Comparison of ENCODE assay signal across 8 cellular contexts in genomic region chr1:41890841-41891311, GRCh38. TPM values are rescaled to one million over a fixed set of nuclear protein-coding genes. Genes with fewer than 3 reads are reported as not detected.
A peak's percentile ranks its signal among the peaks of the same experiment; 100 is the strongest.
DNase-seq lines count a peak whose midpoint lies in the region; ATAC-seq and TF ChIP-seq lines count a peak whose summit lies in the region.

No MANE protein-coding gene starts in this region.

- no peak for TF ChIP-seq CTCF in BE2C (IDR thresholded peaks at IDR 0.05; ENCODE audit: low read depth, low read length)

- no peaks in the 10 kb centered on the region for H3K9me3 Mint-ChIP-seq in dendritic cell treated with granulocyte-macrophage colony-stimulating factor and Interleukin-4, amounts not matched to agents 40 ng/mL and 50 ng/mL, for 4 days

- ATAC-seq in GM21786 (IDR thresholded peaks at IDR 0.05; ENCODE audit: unreplicated experiment) = no peak
- ATAC-seq in HG03442 (IDR thresholded peaks at IDR 0.05; ENCODE audit: unreplicated experiment) = no peak
- no peak for ATAC-seq in GM21423 (IDR thresholded peaks at IDR 0.05; ENCODE audit: unreplicated experiment)

- no peaks in the 10 kb centered on the region for H3K36me3 ChIP-seq in BE2C

- H3K4me3 Mint-ChIP-seq in dendritic cell treated with granulocyte-macrophage colony-stimulating factor and Interleukin-4, amounts not matched to agents 40 ng/mL and 50 ng/mL, for 4 days = no peak overlapping the region

- H3K4me3 ChIP-seq in BE2C (ENCODE audit: low read depth, low read length) = no peak overlapping the region

- no peaks in the 10 kb centered on the region for H3K9me3 ChIP-seq in BE2C

- H3K36me3 Mint-ChIP-seq in dendritic cell treated with granulocyte-macrophage colony-stimulating factor and Interleukin-4, amounts not matched to agents 40 ng/mL and 50 ng/mL, for 4 days (ENCODE audit: low read depth) = no peaks in the 10 kb centered on the region

- intact Hi-C loops in dendritic cell treated with granulocyte-macrophage colony-stimulating factor and Interleukin-4, amounts not matched to agents 40 ng/mL and 50 ng/mL, for 4 days (cut with micrococcal nuclease) = no loop called here

- DNase-seq in BE2C (peak; percentile 14), NCI-H2227 (lab: John Stamatoyannopoulos, UW; ENCODE audit: unreplicated experiment) (peak; percentile 42), myocyte (ENCODE audit: low read depth) (peak; percentile 87), epidermal melanocyte (ENCODE audit: insufficient read length, low spot score) (no peak)

- H3K4me1 Mint-ChIP-seq in dendritic cell treated with granulocyte-macrophage colony-stimulating factor and Interleukin-4, amounts not matched to agents 40 ng/mL and 50 ng/mL, for 4 days (ENCODE audit: low read depth) = peaks cover 29% of the 10 kb centered on the region

- H3K27me3 ChIP-seq in BE2C = no peaks in the 10 kb centered on the region

- H3K27me3 Mint-ChIP-seq in dendritic cell treated with granulocyte-macrophage colony-stimulating factor and Interleukin-4, amounts not matched to agents 40 ng/mL and 50 ng/mL, for 4 days = no peaks in the 10 kb centered on the region

- peak overlapping the region; percentile 75 for H3K27ac Mint-ChIP-seq in dendritic cell treated with granulocyte-macrophage colony-stimulating factor and Interleukin-4, amounts not matched to agents 40 ng/mL and 50 ng/mL, for 4 days

- H3K4me1 ChIP-seq in BE2C = no peaks in the 10 kb centered on the region

RNA-seq across cellular contexts. Expression of gene HIVEP3, which starts 27.8 kb away (rescaled TPM):
- polyA plus RNA-seq in BE2C (2012; ENCODE audit: insufficient read depth, insufficient read length, low read depth) = 3.3 TPM
- total RNA-seq in myocyte = 1.8 and 2.0 TPM in 2 replicates
- 7.3 TPM for polyA plus RNA-seq in myocyte (2012)
